Comparison of ENCODE assay signal across 1 cellular context in genomic region chr16:81462683-81463082, GRCh38.
TF ChIP-seq lines count a peak whose summit lies in the region.

No MANE protein-coding gene starts in this region.

TF ChIP-seq in GM23338, 12 proteins besides CTCF, POLR2A, EP300 and RAD21 (continued from another document):
- TF ChIP-seq, protein P1, sequence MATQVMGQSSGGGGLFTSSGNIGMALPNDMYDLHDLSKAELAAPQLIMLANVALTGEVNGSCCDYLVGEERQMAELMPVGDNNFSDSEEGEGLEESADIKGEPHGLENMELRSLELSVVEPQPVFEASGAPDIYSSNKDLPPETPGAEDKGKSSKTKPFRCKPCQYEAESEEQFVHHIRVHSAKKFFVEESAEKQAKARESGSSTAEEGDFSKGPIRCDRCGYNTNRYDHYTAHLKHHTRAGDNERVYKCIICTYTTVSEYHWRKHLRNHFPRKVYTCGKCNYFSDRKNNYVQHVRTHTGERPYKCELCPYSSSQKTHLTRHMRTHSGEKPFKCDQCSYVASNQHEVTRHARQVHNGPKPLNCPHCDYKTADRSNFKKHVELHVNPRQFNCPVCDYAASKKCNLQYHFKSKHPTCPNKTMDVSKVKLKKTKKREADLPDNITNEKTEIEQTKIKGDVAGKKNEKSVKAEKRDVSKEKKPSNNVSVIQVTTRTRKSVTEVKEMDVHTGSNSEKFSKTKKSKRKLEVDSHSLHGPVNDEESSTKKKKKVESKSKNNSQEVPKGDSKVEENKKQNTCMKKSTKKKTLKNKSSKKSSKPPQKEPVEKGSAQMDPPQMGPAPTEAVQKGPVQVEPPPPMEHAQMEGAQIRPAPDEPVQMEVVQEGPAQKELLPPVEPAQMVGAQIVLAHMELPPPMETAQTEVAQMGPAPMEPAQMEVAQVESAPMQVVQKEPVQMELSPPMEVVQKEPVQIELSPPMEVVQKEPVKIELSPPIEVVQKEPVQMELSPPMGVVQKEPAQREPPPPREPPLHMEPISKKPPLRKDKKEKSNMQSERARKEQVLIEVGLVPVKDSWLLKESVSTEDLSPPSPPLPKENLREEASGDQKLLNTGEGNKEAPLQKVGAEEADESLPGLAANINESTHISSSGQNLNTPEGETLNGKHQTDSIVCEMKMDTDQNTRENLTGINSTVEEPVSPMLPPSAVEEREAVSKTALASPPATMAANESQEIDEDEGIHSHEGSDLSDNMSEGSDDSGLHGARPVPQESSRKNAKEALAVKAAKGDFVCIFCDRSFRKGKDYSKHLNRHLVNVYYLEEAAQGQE (IDR thresholded peaks at IDR 0.05; ENCODE audit: unreplicated experiment) = no peak
- TF ChIP-seq ZNF462 (CRISPR knock-in tag; IDR thresholded peaks at IDR 0.05) = no peak
- no peak for TF ChIP-seq NANOG (IDR thresholded peaks at IDR 0.05; ENCODE audit: borderline replicate concordance)
- TF ChIP-seq EZH2phosphoT487 (IDR thresholded peaks at IDR 0.05; ENCODE audit: unreplicated experiment) = no peak
- TF ChIP-seq ZNF331 (CRISPR knock-in tag; IDR thresholded peaks at IDR 0.05; ENCODE audit: low read depth) = no peak
